ENCODE assay signal across 11 cellular contexts in the genomic region with DNA sequence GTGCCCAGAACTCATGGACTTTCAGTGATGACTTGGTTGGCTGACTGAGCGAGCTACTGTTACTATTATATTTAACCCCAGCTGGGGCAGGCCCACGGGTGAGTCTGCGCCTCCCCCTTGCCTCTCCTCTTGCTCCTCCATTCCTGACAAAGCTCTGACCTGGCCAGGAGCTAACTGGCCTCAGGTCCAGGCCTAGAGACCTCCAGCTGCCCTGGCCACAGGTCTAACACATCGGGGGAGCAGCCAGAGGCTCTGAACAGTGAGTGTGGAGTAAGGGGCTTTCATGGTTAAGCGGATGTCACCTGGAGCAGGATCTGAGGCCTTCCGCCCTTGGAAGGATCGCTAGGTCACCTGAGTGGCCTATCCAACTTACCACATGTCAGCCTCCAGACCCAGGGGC.
A peak's percentile ranks its signal among the peaks of the same experiment; 100 is the strongest.
DNase-seq lines count a peak whose midpoint lies in the region; ATAC-seq and TF ChIP-seq lines count a peak whose summit lies in the region.
"Had no signal": no experiment of that assay in that cellular context is flagged by ENCODE, and none has a peak within 500 bp of the region (broad histone marks: within the 10 kb centered on the region; RNA-seq: fewer than 3 reads in every experiment).

No MANE protein-coding gene starts in this region.

- DNase-seq in Karpas-422 (peak; percentile 37), coronary artery (ENCODE audit: low spot score) (peak; percentile 59), mesenteric fat pad (ENCODE audit: low spot score) (peak; percentile 80), transverse colon (peak; percentile 1), NCI-H2171 (lab: John Stamatoyannopoulos, UW) (no peak), NCI-H510A (lab: John Stamatoyannopoulos, UW) (no peak)
- DNase-seq: C1 segment of cervical spinal cord, DMS79 had no signal

- H3K79me2 ChIP-seq in Karpas-422 (ENCODE audit: low read length), result no peaks in the 10 kb centered on the region

- in situ Hi-C loops in transverse colon (cut with MboI; ENCODE audit: low pct_ligation_motif_present in 1 of 4, low pct_unique_long_range_greater_than_20kb in 1 of 4, low sequenced_read_pairs in 3 of 4), result loop anchor here in 1 of 4 donors (25.0 kb wide), 1 partner anchor 132 kb away; no protein-coding TSS in a partner anchor

- no peaks in the 10 kb centered on the region for H3K9me3 ChIP-seq in Karpas-422 (ENCODE audit: low read length)
- no peaks in the 10 kb centered on the region for H3K9me3 ChIP-seq in transverse colon

- H4K20me1 ChIP-seq in Karpas-422 (ENCODE audit: insufficient read depth, low read depth, low read length), result no peaks in the 10 kb centered on the region

- TF ChIP-seq CTCF in coronary artery (IDR thresholded peaks at IDR 0.05) (no peak), transverse colon (IDR thresholded peaks at IDR 0.05) (no peak)

- H3K27ac ChIP-seq in Karpas-422 (ENCODE audit: low read length) (no peak overlapping the region), coronary artery (no peak overlapping the region), transverse colon (no peak overlapping the region)

- TF ChIP-seq EP300 in transverse colon (IDR thresholded peaks at IDR 0.05; ENCODE audit: low read depth), result no peak

- no peak overlapping the region for H3K9ac ChIP-seq in Karpas-422 (ENCODE audit: low read length)

- no peak overlapping the region for H3K4me2 ChIP-seq in Karpas-422 (ENCODE audit: low read depth, low read length, poor library complexity, severe bottlenecking)

- WGBS in transverse colon (ENCODE audit: low coverage in 1 of 2), 2 donors, result 94% methylated on average over 7 of the region's 7 CpGs; no CpG with 5 or more reads in 1 of the 2 donors

- intact Hi-C loops in transverse colon (cut with DNase I; ENCODE audit: low total_unique reads), result no loop called here

- H3K4me1 ChIP-seq in Karpas-422 (ENCODE audit: low read length) (peaks cover 24% of the 10 kb centered on the region), transverse colon (no peaks in the 10 kb centered on the region)

- no peak overlapping the region for H3K4me3 ChIP-seq in Karpas-422 (ENCODE audit: low read length)
- no peak overlapping the region for H3K4me3 ChIP-seq in coronary artery
- no peak overlapping the region for H3K4me3 ChIP-seq in transverse colon
- H3K4me3 ChIP-seq: GM12878 had no signal

- TF ChIP-seq POLR2A in transverse colon (IDR thresholded peaks at IDR 0.05), result no peak

- no peaks in the 10 kb centered on the region for H3K36me3 ChIP-seq in Karpas-422 (ENCODE audit: insufficient read depth, low read length)
- no peaks in the 10 kb centered on the region for H3K36me3 ChIP-seq in transverse colon

- no peak overlapping the region for H2AFZ ChIP-seq in Karpas-422 (ENCODE audit: low read length)

- no peaks in the 10 kb centered on the region for H3K9me2 ChIP-seq in Karpas-422 (replicated peaks; ENCODE audit: insufficient read depth, low read length)

- H3K27me3 ChIP-seq in Karpas-422 (ENCODE audit: low read length) (no peaks in the 10 kb centered on the region), transverse colon (no peaks in the 10 kb centered on the region)

- no peak for ATAC-seq in GM19328 (IDR thresholded peaks at IDR 0.05; ENCODE audit: unreplicated experiment)
- ATAC-seq: GM12878, HCT116 had no signal

Comparison
In these comparisons a context has a peak if more than half of its experiments do, and no peak if none do; other contexts are left out.
1. DNase-seq: peak in Karpas-422 (single experiment), coronary artery (single experiment), mesenteric fat pad (single experiment) and transverse colon (single experiment); none in NCI-H2171 (single experiment) and NCI-H510A (single experiment).